Comparison of ENCODE assay signal across 8 cellular contexts in the genomic region with DNA sequence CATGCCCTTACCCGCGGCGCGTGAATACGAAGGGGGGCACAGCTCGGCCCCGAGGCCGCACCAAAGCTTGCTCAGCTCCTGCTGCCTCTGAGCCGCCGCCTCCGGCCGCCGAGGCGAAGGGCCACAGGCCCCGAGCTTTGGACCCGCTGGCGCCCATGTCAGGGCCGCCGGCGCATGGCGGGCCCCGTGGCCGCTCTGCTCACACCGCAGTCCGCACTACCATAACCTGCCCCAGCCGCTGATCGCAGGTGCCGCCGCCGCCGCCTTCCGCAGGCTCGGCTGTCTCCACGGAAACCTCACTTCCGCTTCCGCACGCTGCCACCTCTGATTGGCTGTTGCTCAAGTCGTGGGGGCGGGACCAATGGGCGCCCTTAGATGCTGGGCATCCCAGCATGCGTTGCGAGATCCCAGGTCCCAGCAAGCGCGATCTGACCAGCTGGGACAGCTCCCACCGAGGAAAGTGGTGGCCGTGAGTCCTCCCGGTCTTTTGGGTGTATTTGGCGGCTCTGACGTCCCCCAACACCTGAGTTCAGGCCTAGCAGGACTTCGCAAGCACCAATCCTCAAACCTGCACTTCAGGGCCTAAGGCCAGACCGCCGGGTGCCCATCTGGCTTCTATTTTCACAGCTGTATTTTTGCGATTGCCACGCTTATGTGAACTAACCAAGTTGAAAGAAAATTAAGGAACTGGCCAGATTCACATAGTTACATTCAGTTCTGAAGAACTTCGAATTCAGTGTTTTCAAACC. TPM values are rescaled to one million over a fixed set of nuclear protein-coding genes. Genes with fewer than 3 reads are reported as not detected.
DNase-seq lines count a peak whose midpoint lies in the region; ATAC-seq, FAIRE-seq and TF ChIP-seq lines count a peak whose summit lies in the region.

A gene with protein sequence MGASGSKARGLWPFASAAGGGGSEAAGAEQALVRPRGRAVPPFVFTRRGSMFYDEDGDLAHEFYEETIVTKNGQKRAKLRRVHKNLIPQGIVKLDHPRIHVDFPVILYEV (minus strand): TSS at position 281 of the 749 bp plus-strand sequence. CDS start 124 bp downstream, at position 157.

- BruUV-seq in HepG2 (replicated peaks; lab: Mats Ljungman, UMichigan) = TSS peak; percentile 91

- ATAC-seq in GM19324 (IDR thresholded peaks at IDR 0.05; ENCODE audit: low FRiP score, unreplicated experiment) (peak; percentile 80), HG03469 (IDR thresholded peaks at IDR 0.05; ENCODE audit: unreplicated experiment) (peak; percentile 52), HepG2 (peak; percentile 79)

- H3K4me1 ChIP-seq in HepG2 (ENCODE audit: insufficient read depth, low read length) = peaks cover 52% of the 10 kb centered on the region

- peak in 1 of 2 experiments; percentile 80; a peak in 2 of 4 replicates for TF ChIP-seq POLR2A in HepG2 (IDR thresholded peaks at IDR 0.05; ENCODE audit: insufficient read depth in 1 of 2, low read depth in 2 of 2, low read length in 2 of 2)

- peaks cover 64% of the 10 kb centered on the region for H3K4me1 Mint-ChIP-seq in dendritic cell treated with granulocyte-macrophage colony-stimulating factor and Interleukin-4, amounts not matched to agents 40 ng/mL and 50 ng/mL, for 4 days (ENCODE audit: low read depth)

- H3K27ac Mint-ChIP-seq in dendritic cell treated with granulocyte-macrophage colony-stimulating factor and Interleukin-4, amounts not matched to agents 40 ng/mL and 50 ng/mL, for 4 days = peak within 1 kb of the TSS; percentile 76

- peak within 1 kb of the TSS; percentile 84 for H3K4me2 ChIP-seq in HepG2 (ENCODE audit: low read depth, low read length)

- peak; percentile 74 for DNase-seq in BJ (ENCODE audit: low read depth)
- DNase-seq in NCI-H748 (lab: John Stamatoyannopoulos, UW; ENCODE audit: unreplicated experiment) = peak; percentile 96
- peak; percentile 93 for DNase-seq in activated CD4-positive, alpha-beta T cell treated with anti-CD3 and anti-CD28 coated beads, Interleukin-2, amount 50 U/mL, for 1 hour
- DNase-seq in HepG2 (ENCODE audit: low spot score) = peak; percentile 95
- DNase-seq in stimulated activated CD4-positive, alpha-beta T cell treated with anti-CD3 and anti-CD28 coated beads, Interleukin-4, amount 100 ng/mL, for 1 hour = peak; percentile 95

- H3K27me3 Mint-ChIP-seq in dendritic cell treated with granulocyte-macrophage colony-stimulating factor and Interleukin-4, amounts not matched to agents 40 ng/mL and 50 ng/mL, for 4 days = no peaks in the 10 kb centered on the region

- intact Hi-C loops in dendritic cell treated with granulocyte-macrophage colony-stimulating factor and Interleukin-4, amounts not matched to agents 40 ng/mL and 50 ng/mL, for 4 days (cut with micrococcal nuclease) = loop anchor here (1.0 kb wide), 1 partner anchor 9 kb away; no protein-coding TSS in a partner anchor
- intact Hi-C loops in HepG2 (cut with micrococcal nuclease; ENCODE audit: unreplicated experiment) = no loop called here

- peak within 1 kb of the TSS; percentile 96 for H3K9ac ChIP-seq in HepG2 (ENCODE audit: insufficient read depth, low read depth, low read length)

- H3K4me3 ChIP-seq in BJ (ENCODE audit: low read depth, low read length) (peak within 1 kb of the TSS; percentile 72), HepG2 (replicated peaks in 1 of 3; ENCODE audit: insufficient read depth in 1 of 3, low read depth in 2 of 3, low read length in 3 of 3) (peak within 1 kb of the TSS; percentile 79 to 95 (median 92))

- peak; percentile 39; the same call in 1 of the 2 replicates for TF ChIP-seq RAD21 in HepG2 (CRISPR knock-in tag; IDR thresholded peaks at IDR 0.05)

- CTCF ChIA-PET in BJ (lab: Yijun Ruan, JAX) (interaction anchor here (0.9 to 2.1 kb wide), 6 partner anchors 9 to 134 kb away, joined by 4 to 11 read pairs (median 5); a partner anchor contains a TSS), HepG2 (lab: Yijun Ruan, JAX; ENCODE audit: low intra/inter-chr PET ratio, low total read pairs) (no interaction called here)

- peak within 1 kb of the TSS; percentile 75 for H3K4me3 Mint-ChIP-seq in dendritic cell treated with granulocyte-macrophage colony-stimulating factor and Interleukin-4, amounts not matched to agents 40 ng/mL and 50 ng/mL, for 4 days

- WGBS in HepG2 (ENCODE audit: low lambda C conversion rate) = 2% methylated on average over 15 of the region's 55 CpGs

- TF ChIP-seq CTCF in BJ (IDR thresholded peaks at IDR 0.05; ENCODE audit: insufficient read depth, low read depth, low read length) (no peak), HepG2 (CRISPR knock-in tag; IDR thresholded peaks at IDR 0.05) (no peak; the same call in 1 of the 2 replicates)

- peaks cover 71% of the 10 kb centered on the region for H3K36me3 Mint-ChIP-seq in dendritic cell treated with granulocyte-macrophage colony-stimulating factor and Interleukin-4, amounts not matched to agents 40 ng/mL and 50 ng/mL, for 4 days (ENCODE audit: low read depth)

- H2AFZ ChIP-seq in HepG2 (ENCODE audit: low read length) = no peak within 1 kb of the TSS

- peaks cover 22% of the 10 kb centered on the region for H3K79me2 ChIP-seq in HepG2 (ENCODE audit: insufficient read depth, low read length)

- POLR2A ChIA-PET in BJ (lab: Charles Lee) (interaction anchor here (1.6 kb wide), 1 partner anchor 9 kb away, joined by 5 read pairs; no protein-coding TSS in a partner anchor), HepG2 (lab: Yijun Ruan, JAX) (interaction anchor here (0.6 to 3.5 kb wide), 21 partner anchors 9 to 281 kb away, joined by 3 to 66 read pairs (median 4); a partner anchor contains a TSS)

- peak; percentile 94 for FAIRE-seq in HepG2 (lab: Jason Lieb, UNC)

- TF ChIP-seq EP300 in HepG2 (IDR thresholded peaks at IDR 0.05; ENCODE audit: low read depth in 2 of 2, low read length in 2 of 2) (no peak), HepG2 (CRISPR knock-in tag; IDR thresholded peaks at IDR 0.05; ENCODE audit: borderline replicate concordance) (no peak)

- H3K9me3 ChIP-seq in HepG2 (ENCODE audit: low read length) = no peaks in the 10 kb centered on the region

- H3K27me3 ChIP-seq in BJ (ENCODE audit: control insufficient read depth, insufficient read depth, low read length) (no peaks in the 10 kb centered on the region), HepG2 (ENCODE audit: control insufficient read depth in 1 of 2, insufficient read depth in 2 of 2, low read length in 2 of 2) (no peaks in the 10 kb centered on the region)

- H3K27ac ChIP-seq in HepG2 (ENCODE audit: extremely low read length, insufficient read depth, low read length) = peak within 1 kb of the TSS; percentile 67

- no peaks in the 10 kb centered on the region for H3K9me3 Mint-ChIP-seq in dendritic cell treated with granulocyte-macrophage colony-stimulating factor and Interleukin-4, amounts not matched to agents 40 ng/mL and 50 ng/mL, for 4 days

- peaks cover 27% of the 10 kb centered on the region for H3K36me3 ChIP-seq in BJ (ENCODE audit: control insufficient read depth, insufficient read depth, low read length)
- H3K36me3 ChIP-seq in HepG2 (replicated peaks in 1 of 2; ENCODE audit: control insufficient read depth in 1 of 2, insufficient read depth in 2 of 2, low read length in 2 of 2) = peaks cover 19 to 44% of the 10 kb centered on the region in 2 experiments

- H4K20me1 ChIP-seq in HepG2 (ENCODE audit: insufficient read depth, low read length) = no peaks in the 10 kb centered on the region

- in situ Hi-C loops in HepG2 (cut with HindIII; ENCODE audit: extremely low pct_ligation_motif_present, low pct_unique_long_range_greater_than_20kb) = no loop called here

TF ChIP-seq in HepG2, 621 proteins besides CTCF, POLR2A, EP300 and RAD21 (continues in another document):
- TF ChIP-seq FOXA1 (IDR thresholded peaks at IDR 0.05) (no peak), FOXA1 (CRISPR knock-in tag; IDR thresholded peaks at IDR 0.05) (peak; percentile 14; the same call in 1 of the 2 replicates)
- TF ChIP-seq, protein P1, sequence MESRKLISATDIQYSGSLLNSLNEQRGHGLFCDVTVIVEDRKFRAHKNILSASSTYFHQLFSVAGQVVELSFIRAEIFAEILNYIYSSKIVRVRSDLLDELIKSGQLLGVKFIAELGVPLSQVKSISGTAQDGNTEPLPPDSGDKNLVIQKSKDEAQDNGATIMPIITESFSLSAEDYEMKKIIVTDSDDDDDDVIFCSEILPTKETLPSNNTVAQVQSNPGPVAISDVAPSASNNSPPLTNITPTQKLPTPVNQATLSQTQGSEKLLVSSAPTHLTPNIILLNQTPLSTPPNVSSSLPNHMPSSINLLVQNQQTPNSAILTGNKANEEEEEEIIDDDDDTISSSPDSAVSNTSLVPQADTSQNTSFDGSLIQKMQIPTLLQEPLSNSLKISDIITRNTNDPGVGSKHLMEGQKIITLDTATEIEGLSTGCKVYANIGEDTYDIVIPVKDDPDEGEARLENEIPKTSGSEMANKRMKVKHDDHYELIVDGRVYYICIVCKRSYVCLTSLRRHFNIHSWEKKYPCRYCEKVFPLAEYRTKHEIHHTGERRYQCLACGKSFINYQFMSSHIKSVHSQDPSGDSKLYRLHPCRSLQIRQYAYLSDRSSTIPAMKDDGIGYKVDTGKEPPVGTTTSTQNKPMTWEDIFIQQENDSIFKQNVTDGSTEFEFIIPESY (CRISPR knock-in tag; IDR thresholded peaks at IDR 0.05) = no peak

RNA-seq across cellular contexts. Expression of the gene that starts here (rescaled TPM):
- 33.8 and 38.9 TPM in 2 replicates for polyA plus RNA-seq in BJ (2011; rRNA removed)
- polyA minus RNA-seq in BJ (2011; rRNA and poly(A)+ RNA removed) = 7.7 and 15.6 TPM in 2 replicates
- 35.9 and 36.7 TPM in 2 replicates for total RNA-seq in HepG2 (2016; rRNA removed; fragmentation: Illumina TruSeq; extraction: Trizol)
- 71.2 and 71.5 TPM in 2 replicates for total RNA-seq in HepG2 (2016; cell fraction: cytosol; rRNA removed; fragmentation: Illumina TruSeq; extraction: Trizol; ENCODE audit: low read depth)
- 33.2 and 36.7 TPM in 2 replicates for total RNA-seq in HepG2 (2016; cell fraction: insoluble cytoplasmic fraction; rRNA removed; fragmentation: Illumina TruSeq; extraction: Trizol)
- total RNA-seq in HepG2 (2016; cell fraction: membrane; rRNA removed; fragmentation: Illumina TruSeq; extraction: Trizol) = 83.6 and 94.5 TPM in 2 replicates
- 16.6 and 17.7 TPM in 2 replicates for total RNA-seq in HepG2 (2016; cell fraction: nucleus; rRNA removed; fragmentation: Illumina TruSeq; extraction: Trizol)
- 38.5 and 39.1 TPM in 2 replicates for polyA plus RNA-seq in HepG2 (2011; rRNA removed)
- 42.4 and 45.2 TPM in 2 replicates for polyA plus RNA-seq in HepG2 (2011; cell fraction: cytosol; rRNA removed)
- polyA plus RNA-seq in HepG2 (2011; cell fraction: nucleus; rRNA removed) = 12.4 and 16.2 TPM in 2 replicates
- polyA plus RNA-seq in HepG2 (2012) = 15.6 and 21.1 TPM in 2 replicates
- 124 and 125 TPM in 2 replicates for polyA plus RNA-seq in HepG2 (2016; cell fraction: cytosol; fragmentation: Illumina TruSeq; extraction: Trizol; ENCODE audit: low read depth)
- polyA plus RNA-seq in HepG2 (2016; cell fraction: insoluble cytoplasmic fraction; fragmentation: Illumina TruSeq; extraction: Trizol; ENCODE audit: low read depth) = 51.0 and 54.1 TPM in 2 replicates
- 95.2 and 102 TPM in 2 replicates for polyA plus RNA-seq in HepG2 (2016; cell fraction: membrane; fragmentation: Illumina TruSeq; extraction: Trizol; ENCODE audit: low read depth)
- polyA plus RNA-seq in HepG2 (2016; cell fraction: nucleus; fragmentation: Illumina TruSeq; extraction: Trizol; ENCODE audit: insufficient read depth, low read depth) = 42.2 and 43.7 TPM in 2 replicates
- 25.7 and 41.9 TPM in 2 replicates for polyA minus RNA-seq in HepG2 (2011; rRNA and poly(A)+ RNA removed; ENCODE audit: low replicate concordance)
- 7.9 and 8.1 TPM in 2 replicates for polyA minus RNA-seq in HepG2 (2011; cell fraction: cytosol; rRNA and poly(A)+ RNA removed)
- polyA minus RNA-seq in HepG2 (2011; cell fraction: nucleus; rRNA and poly(A)+ RNA removed) = 5.0 and 5.5 TPM in 2 replicates

Comparison
In these comparisons a context has a peak if more than half of its experiments do, and no peak if none do; other contexts are left out.
1. Peak in every context shown above with its lines: DNase-seq, ATAC-seq, H3K4me3 ChIP-seq and H3K27ac ChIP-seq.